ENCODE assay signal across 8 cellular contexts in the genomic region with DNA sequence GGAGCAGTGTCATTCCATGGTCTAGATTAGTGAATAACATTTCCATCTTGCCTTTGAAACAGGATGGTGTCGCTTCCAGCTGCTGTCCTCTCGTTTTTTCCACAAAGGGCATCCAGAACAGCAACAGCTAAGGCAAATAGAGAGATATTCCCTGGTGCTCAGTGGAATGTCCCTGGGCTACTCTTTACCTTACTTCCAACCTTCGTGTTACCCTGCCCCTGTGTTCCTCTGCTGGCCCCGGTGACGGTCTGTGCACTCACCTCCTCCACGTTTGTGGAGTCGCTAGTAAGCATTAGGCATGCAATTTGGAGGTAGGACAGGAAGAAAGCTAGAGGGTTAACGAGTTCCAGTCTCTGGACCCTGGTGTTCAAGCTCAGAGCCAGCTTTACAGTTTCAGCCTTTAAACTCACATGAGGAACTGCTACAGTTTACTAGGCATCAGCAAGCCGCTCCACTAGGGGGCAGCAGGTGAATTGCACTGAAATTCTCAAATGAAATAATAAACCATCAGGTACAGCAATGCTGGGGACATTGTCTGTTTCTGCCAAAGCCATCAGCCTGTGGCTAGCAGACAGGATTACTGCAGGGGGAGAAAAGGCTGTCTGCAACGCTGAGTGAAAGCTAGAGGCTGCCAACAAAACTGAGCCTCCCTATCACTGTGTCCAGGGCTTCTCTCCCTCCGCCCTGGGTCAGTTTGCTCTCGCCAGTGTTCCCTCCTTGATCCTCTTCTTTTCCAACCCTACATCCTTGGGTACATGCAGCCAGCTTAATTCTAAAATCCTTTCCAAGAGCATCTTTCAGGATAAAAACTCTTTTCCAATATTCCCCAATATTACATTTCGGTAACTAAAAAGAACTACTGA. TPM values are rescaled to one million over a fixed set of nuclear protein-coding genes. Genes with fewer than 3 reads are reported as not detected.
A peak's percentile ranks its signal among the peaks of the same experiment; 100 is the strongest.
DNase-seq lines count a peak whose midpoint lies in the region; ATAC-seq and TF ChIP-seq lines count a peak whose summit lies in the region.

No MANE protein-coding gene starts in this region.

- TF ChIP-seq CTCF in A673 (conservative IDR thresholded peaks at IDR 0.05; ENCODE audit: low read depth, low read length) (peak; percentile 92), epithelial cell of esophagus (IDR thresholded peaks at IDR 0.05; ENCODE audit: insufficient read depth, low read depth, low read length, missing control alignments) (peak; percentile 95)

- peaks cover 0 to 5% (median 0%) of the 10 kb centered on the region in 5 donors for H3K27me3 Mint-ChIP-seq in naive thymus-derived CD4-positive, alpha-beta T cell

- no peaks in the 10 kb centered on the region for H3K9me3 Mint-ChIP-seq in naive thymus-derived CD4-positive, alpha-beta T cell
- no peaks in the 10 kb centered on the region for H3K9me3 Mint-ChIP-seq in stimulated activated effector memory CD8-positive, alpha-beta T cell treated with anti-CD3 and anti-CD28 coated beads, Interleukin-12 subunit alpha, Interleukin-12 subunit beta, amount 100 ng/mL, for 72 hours

- DNase-seq in A673 (ENCODE audit: low spot score), result peak; percentile 85
- DNase-seq in HK-2 (ENCODE audit: unreplicated experiment), result peak; percentile 55
- DNase-seq in NT2/D1 (ENCODE audit: low read depth, low spot score), result peak; percentile 81
- DNase-seq in activated CD8-positive, alpha-beta memory T cell treated with anti-CD3 and anti-CD28 coated beads, Interleukin-2, amount 50 U/mL, for 24 hours (ENCODE audit: extremely low read depth), result peak; percentile 51
- DNase-seq in epithelial cell of esophagus (ENCODE audit: low read depth), result peak; percentile 76
- DNase-seq in naive thymus-derived CD4-positive, alpha-beta T cell, result peak; percentile 43 to 70 (median 63)
- DNase-seq in stimulated activated effector memory CD8-positive, alpha-beta T cell treated with anti-CD3 and anti-CD28 coated beads, Interleukin-12 subunit alpha, Interleukin-12 subunit beta, amount 100 ng/mL, for 72 hours (ENCODE audit: low spot score in 2 of 2), result peak; percentile 51 to 81

- no peaks in the 10 kb centered on the region for H3K4me1 ChIP-seq in A673 (ENCODE audit: insufficient read depth, low read length, poor library complexity, severe bottlenecking)
- H3K4me1 ChIP-seq in NT2/D1 (ENCODE audit: insufficient read depth, insufficient read length), result no peaks in the 10 kb centered on the region
- H3K4me1 ChIP-seq in naive thymus-derived CD4-positive, alpha-beta T cell (ENCODE audit: control insufficient read depth in 2 of 2, insufficient read depth in 2 of 2, low read length in 2 of 2), result peaks cover 0 to 3% of the 10 kb centered on the region in 2 donors

- peaks cover 0 to 13% (median 6%) of the 10 kb centered on the region in 5 donors for H3K36me3 Mint-ChIP-seq in naive thymus-derived CD4-positive, alpha-beta T cell
- H3K36me3 Mint-ChIP-seq in stimulated activated effector memory CD8-positive, alpha-beta T cell treated with anti-CD3 and anti-CD28 coated beads, Interleukin-12 subunit alpha, Interleukin-12 subunit beta, amount 100 ng/mL, for 72 hours, result peaks cover 39% of the 10 kb centered on the region

- CTCF ChIA-PET in A673 (lab: Charles Lee), result interaction anchor here (0.6 to 1.4 kb wide), 7 partner anchors 10 to 781 kb away, joined by 3 to 7 read pairs (median 3); no protein-coding TSS in a partner anchor
- CTCF ChIA-PET in naive thymus-derived CD4-positive, alpha-beta T cell (lab: Charles Lee), result interaction anchor here (0.5 to 1.8 kb wide), 16 partner anchors 9 to 903 kb away, joined by 3 to 12 read pairs (median 4); a partner anchor contains a TSS

- no peak overlapping the region for H3K27ac Mint-ChIP-seq in naive thymus-derived CD4-positive, alpha-beta T cell
- no peak overlapping the region for H3K27ac Mint-ChIP-seq in stimulated activated effector memory CD8-positive, alpha-beta T cell treated with anti-CD3 and anti-CD28 coated beads, Interleukin-12 subunit alpha, Interleukin-12 subunit beta, amount 100 ng/mL, for 72 hours

- peaks cover 1 to 26% (median 9%) of the 10 kb centered on the region in 7 donors for H3K4me1 Mint-ChIP-seq in naive thymus-derived CD4-positive, alpha-beta T cell
- H3K4me1 Mint-ChIP-seq in stimulated activated effector memory CD8-positive, alpha-beta T cell treated with anti-CD3 and anti-CD28 coated beads, Interleukin-12 subunit alpha, Interleukin-12 subunit beta, amount 100 ng/mL, for 72 hours, result peaks cover 19% of the 10 kb centered on the region

- H3K36me3 ChIP-seq in A673 (ENCODE audit: insufficient read depth, low read length, poor library complexity, severe bottlenecking), result peaks cover 24% of the 10 kb centered on the region
- H3K36me3 ChIP-seq in NT2/D1 (ENCODE audit: insufficient read depth, insufficient read length, low read length), result peaks cover 33% of the 10 kb centered on the region
- peaks cover 0 to 31% (median 0%) of the 10 kb centered on the region in 3 experiments for H3K36me3 ChIP-seq in naive thymus-derived CD4-positive, alpha-beta T cell (ENCODE audit: control insufficient read depth in 2 of 3, insufficient read depth in 3 of 3, low read length in 3 of 3)

- H3K4me3 ChIP-seq in A673 (ENCODE audit: low read depth, low read length, poor library complexity, severe bottlenecking) (no peak overlapping the region), NT2/D1 (ENCODE audit: insufficient read length, low read depth) (no peak overlapping the region), epithelial cell of esophagus (ENCODE audit: low read length) (no peak overlapping the region)
- H3K4me3 ChIP-seq in naive thymus-derived CD4-positive, alpha-beta T cell (ENCODE audit: low read length), result no peak overlapping the region

- no peak overlapping the region for H3K4me3 Mint-ChIP-seq in naive thymus-derived CD4-positive, alpha-beta T cell
- H3K4me3 Mint-ChIP-seq in stimulated activated effector memory CD8-positive, alpha-beta T cell treated with anti-CD3 and anti-CD28 coated beads, Interleukin-12 subunit alpha, Interleukin-12 subunit beta, amount 100 ng/mL, for 72 hours, result no peak overlapping the region

- peak; percentile 40 for ATAC-seq in GM18499 (IDR thresholded peaks at IDR 0.05; ENCODE audit: insufficient read depth, unreplicated experiment)
- peak; percentile 87 for ATAC-seq in naive thymus-derived CD4-positive, alpha-beta T cell
- peak; percentile 51 for ATAC-seq in stimulated activated effector memory CD8-positive, alpha-beta T cell treated with anti-CD3 and anti-CD28 coated beads, Interleukin-12 subunit alpha, Interleukin-12 subunit beta, amount 100 ng/mL, for 72 hours

- H3K9me3 ChIP-seq in A673 (ENCODE audit: low read depth, low read length, poor library complexity, severe bottlenecking) (no peaks in the 10 kb centered on the region), NT2/D1 (ENCODE audit: insufficient read depth, low read length) (no peaks in the 10 kb centered on the region)
- no peaks in the 10 kb centered on the region for H3K9me3 ChIP-seq in naive thymus-derived CD4-positive, alpha-beta T cell (ENCODE audit: control insufficient read depth in 2 of 3, low read length in 3 of 3)

- H3K27me3 ChIP-seq in A673 (replicated peaks; ENCODE audit: insufficient read depth, low read depth, low read length, poor library complexity), result no peaks in the 10 kb centered on the region
- H3K27me3 ChIP-seq in NT2/D1 (ENCODE audit: insufficient read depth, insufficient read length), result no peaks in the 10 kb centered on the region
- no peaks in the 10 kb centered on the region for H3K27me3 ChIP-seq in naive thymus-derived CD4-positive, alpha-beta T cell (ENCODE audit: control insufficient read depth in 2 of 2, insufficient read depth in 2 of 2, low read length in 2 of 2)

- no peak overlapping the region for H3K9ac ChIP-seq in NT2/D1 (ENCODE audit: insufficient read length, low read depth)

- no TSS peak for BruUV-seq in A673 (replicated peaks; lab: Mats Ljungman, UMichigan)

- H3K27ac ChIP-seq in A673 (ENCODE audit: low read depth, low read length, poor library complexity, severe bottlenecking), result no peak overlapping the region
- no peak overlapping the region for H3K27ac ChIP-seq in naive thymus-derived CD4-positive, alpha-beta T cell (ENCODE audit: low read depth, low read length)

- intact Hi-C loops in A673 (cut with micrococcal nuclease; ENCODE audit: unreplicated experiment), result loop anchor here (1.0 to 5.0 kb wide), 5 partner anchors 172 to 896 kb away; a partner anchor contains a TSS
- intact Hi-C loops in naive thymus-derived CD4-positive, alpha-beta T cell (cut with micrococcal nuclease), result loop anchor here (1.0 to 10.0 kb wide), 12 partner anchors 167 to 999 kb away; no protein-coding TSS in a partner anchor

- POLR2A ChIA-PET in A673 (lab: Charles Lee; ENCODE audit: low non-redundant PET), result no interaction called here
- POLR2A ChIA-PET in naive thymus-derived CD4-positive, alpha-beta T cell (lab: Charles Lee), result interaction anchor here (0.8 to 1.2 kb wide), 3 partner anchors 8 to 53 kb away, joined by 3 to 6 read pairs (median 3); no protein-coding TSS in a partner anchor

RNA-seq across cellular contexts. Expression of a gene that starts 9.0 kb away (rescaled TPM):
- total RNA-seq in A673 (2021), result 88.3 and 102 TPM in 2 replicates
- 10 to 100 TPM; 27.7 to 58.2 (median 53.4) TPM for total RNA-seq in naive thymus-derived CD4-positive, alpha-beta T cell
- polyA plus RNA-seq in naive thymus-derived CD4-positive, alpha-beta T cell, result 10 to 100 TPM; 43.9 to 52.9 TPM

RNA-seq across cellular contexts. Expression of a gene that starts 9.2 kb away (rescaled TPM):
- total RNA-seq in A673 (2021), result 182 and 193 TPM in 2 replicates
- 100 to 1,000 TPM in 1 of 5 experiments, 10 to 100 TPM in 4; 29.3 to 144 (median 35.3) TPM for total RNA-seq in naive thymus-derived CD4-positive, alpha-beta T cell
- 100 to 1,000 TPM; 196 to 257 TPM for polyA plus RNA-seq in naive thymus-derived CD4-positive, alpha-beta T cell

RNA-seq across cellular contexts. Expression of a gene that starts 29.3 kb away (rescaled TPM):
- 5.6 and 7.3 TPM in 2 replicates for total RNA-seq in A673 (2021)
- 10 to 100 TPM in 1 of 5 experiments, 1 to 10 TPM in 4; 2.3 to 10.9 (median 5.3) TPM for total RNA-seq in naive thymus-derived CD4-positive, alpha-beta T cell
- polyA plus RNA-seq in naive thymus-derived CD4-positive, alpha-beta T cell, result 1 to 10 TPM; 4.0 to 7.7 TPM
